25 cellular contexts compared by ENCODE assay signal in the genomic region with DNA sequence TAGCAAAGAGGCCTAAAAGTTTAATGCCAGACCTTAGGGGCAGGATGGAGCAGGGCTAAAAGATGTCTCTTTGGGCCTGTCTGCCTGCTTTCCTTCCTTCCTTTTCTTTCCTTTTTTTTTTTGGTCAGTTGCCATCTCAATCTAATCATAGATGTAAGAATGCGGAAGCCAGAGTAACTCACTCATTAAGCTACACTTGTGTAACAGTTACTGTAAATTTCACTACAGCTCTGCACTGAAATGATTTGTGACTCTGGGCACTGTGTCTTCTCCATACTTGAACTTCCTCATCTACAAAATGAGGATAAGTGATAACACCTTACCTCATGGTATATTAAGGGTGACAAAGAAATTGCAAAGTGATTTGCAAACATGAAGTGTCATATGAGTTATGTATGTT.
DNase-seq lines count a peak whose midpoint lies in the region; ATAC-seq, FAIRE-seq and TF ChIP-seq lines count a peak whose summit lies in the region.
"Had no signal": no experiment of that assay in that cellular context is flagged by ENCODE, and none has a peak within 500 bp of the region (broad histone marks: within the 10 kb centered on the region; RNA-seq: fewer than 3 reads in every experiment).

No MANE protein-coding gene starts in this region.

- no peaks in the 10 kb centered on the region for H3K36me3 ChIP-seq in aorta (ENCODE audit: control insufficient read depth in 1 of 2, insufficient read depth in 2 of 2, low read length in 1 of 2)
- H3K36me3 ChIP-seq: BLaER1 treated with 17β-estradiol and CSF1 and Interleukin-3, amounts not matched to agents 10 nM and 100 nM; MG63 had no signal

- no peak overlapping the region for H3K27ac ChIP-seq in aorta (ENCODE audit: low read depth in 1 of 2, low read length in 2 of 2)
- H3K27ac ChIP-seq: BLaER1 treated with 17β-estradiol and CSF1 and Interleukin-3, amounts not matched to agents 10 nM and 100 nM had no signal

- H3K27me3 Mint-ChIP-seq in brain (no peaks in the 10 kb centered on the region), glutamatergic neuron (ENCODE audit: unreplicated experiment) (peaks cover under 1% of the 10 kb centered on the region)

- no peak overlapping the region for H3K4me3 ChIP-seq in aorta (ENCODE audit: low read length in 2 of 2)
- H3K4me3 ChIP-seq: BLaER1 treated with 17β-estradiol and CSF1 and Interleukin-3, amounts not matched to agents 10 nM and 100 nM; MG63 had no signal

- no peak for ATAC-seq in aorta (ENCODE audit: low FRiP score)
- ATAC-seq: PC-3, T-cell had no signal

- no peak overlapping the region for H3K4me3 Mint-ChIP-seq in brain
- H3K4me3 Mint-ChIP-seq in glutamatergic neuron (ENCODE audit: unreplicated experiment) = no peak overlapping the region
- H3K4me3 Mint-ChIP-seq: CD4-positive, alpha-beta memory T cell; T-cell had no signal

- 80 to 86% methylated on average over 1 of the region's 1 CpG for WGBS in aorta, 2 donors

- no peak for TF ChIP-seq CTCF in brain (conservative IDR thresholded peaks at IDR 0.05)
- TF ChIP-seq CTCF in glutamatergic neuron (IDR thresholded peaks at IDR 0.05; ENCODE audit: partially characterized antibody, unreplicated experiment) = no peak

- no peak for FAIRE-seq in H54 (lab: Jason Lieb, UNC)
- FAIRE-seq: GM18507, H1 had no signal

- peak; percentile 25 for DNase-seq in SKM-1 treated with dmso at 0.1 percent for 144 hours (lab: John Stamatoyannopoulos, UW; ENCODE audit: unreplicated experiment)
- DNase-seq in SKM-1 (lab: John Stamatoyannopoulos, UW; ENCODE audit: unreplicated experiment) = no peak
- DNase-seq in NOMO-1 treated with dmso at 0.1 percent for 144 hours (lab: John Stamatoyannopoulos, UW; ENCODE audit: unreplicated experiment) = peak; percentile 6
- no peak for DNase-seq in H54 (ENCODE audit: insufficient read length, low spot score)
- no peak for DNase-seq in glutamatergic neuron
- no peak for DNase-seq in aorta
- DNase-seq: 8988T; Caco-2; CD4-positive, alpha-beta memory T cell; GDM1; MG63; NCI-H1105; NCI-H146; NCI-H2029; NCI-H226; NCI-H510A treated with DMSO at 0.1 percent for 48 hours; NCI-H748 treated with DMSO at 0.1 percent for 48 hours; PC-3; SHP77; SK-N-SH; T-cell had no signal

- H3K27me3 ChIP-seq in aorta (ENCODE audit: control insufficient read depth in 1 of 2, insufficient read depth in 2 of 2, low read length in 1 of 2) = no peaks in the 10 kb centered on the region
- H3K27me3 ChIP-seq: BLaER1 treated with 17β-estradiol and CSF1 and Interleukin-3, amounts not matched to agents 10 nM and 100 nM; MG63 had no signal

- peak overlapping the region in 3 of 5 experiments; percentile 26 to 76 (median 54) for H3K27ac Mint-ChIP-seq in brain
- no peak overlapping the region for H3K27ac Mint-ChIP-seq in glutamatergic neuron (ENCODE audit: unreplicated experiment)
- H3K27ac Mint-ChIP-seq: CD4-positive, alpha-beta memory T cell; T-cell had no signal

- no peaks in the 10 kb centered on the region for H3K9me3 ChIP-seq in aorta (ENCODE audit: control insufficient read depth, low read length)
- H3K9me3 ChIP-seq: BLaER1 treated with 17β-estradiol and CSF1 and Interleukin-3, amounts not matched to agents 10 nM and 100 nM; Caco-2; MG63; SK-N-SH had no signal

- H3K4me1 ChIP-seq in aorta (ENCODE audit: control insufficient read depth in 1 of 2, insufficient read depth in 2 of 2, low read length in 2 of 2) = no peaks in the 10 kb centered on the region
- H3K4me1 ChIP-seq: BLaER1 treated with 17β-estradiol and CSF1 and Interleukin-3, amounts not matched to agents 10 nM and 100 nM; Caco-2 had no signal

- no peaks in the 10 kb centered on the region for H3K9me3 Mint-ChIP-seq in brain
- H3K9me3 Mint-ChIP-seq in glutamatergic neuron (ENCODE audit: unreplicated experiment) = peaks cover 3% of the 10 kb centered on the region
- H3K9me3 Mint-ChIP-seq: CD4-positive, alpha-beta memory T cell; T-cell had no signal

- no peak for TF ChIP-seq POLR2A in H54 (IDR thresholded peaks at IDR 0.05; ENCODE audit: low read depth, low read length)

- H3K4me1 Mint-ChIP-seq in brain = peaks cover 27% of the 10 kb centered on the region
- peaks cover 3% of the 10 kb centered on the region for H3K4me1 Mint-ChIP-seq in glutamatergic neuron (ENCODE audit: low read depth, unreplicated experiment)
- H3K4me1 Mint-ChIP-seq: CD4-positive, alpha-beta memory T cell; T-cell had no signal

- H3K36me3 Mint-ChIP-seq in brain (peaks cover 21% of the 10 kb centered on the region), glutamatergic neuron (ENCODE audit: unreplicated experiment) (peaks cover 10% of the 10 kb centered on the region)
- H3K36me3 Mint-ChIP-seq: CD4-positive, alpha-beta memory T cell; T-cell had no signal

- intact Hi-C loops in aorta (cut with DNase I) = no loop called here

Comparison
In these comparisons a context has a peak if more than half of its experiments do, and no peak if none do; other contexts are left out.
1. DNase-seq: peak in SKM-1 treated with dmso at 0.1 percent for 144 hours (single experiment) and NOMO-1 treated with dmso at 0.1 percent for 144 hours (single experiment); none in SKM-1 (single experiment), H54 (single experiment), glutamatergic neuron (single experiment) and aorta (0 of 2).